ENCODE assay signal across 1 cellular context in genomic region chr14:31263485-31264133, GRCh38.
TF ChIP-seq lines count a peak whose summit lies in the region.

No MANE protein-coding gene starts in this region.

TF ChIP-seq in K562, 482 proteins besides CTCF, POLR2A, EP300 and RAD21 (continued from another document):
- no peak for TF ChIP-seq ZBTB33 (CRISPR knock-in tag; IDR thresholded peaks at IDR 0.05)
- no peak for TF ChIP-seq HOMEZ (CRISPR knock-in tag; IDR thresholded peaks at IDR 0.05)
- TF ChIP-seq CBFB (CRISPR knock-in tag; IDR thresholded peaks at IDR 0.05), result no peak
- TF ChIP-seq ZNF639 (CRISPR knock-in tag; conservative IDR thresholded peaks at IDR 0.05 in 1 of 2, IDR thresholded peaks at IDR 0.05 in 1 of 2), result no peak
